In genomic region chr4:31139767-31140166, GRCh38 we compare ENCODE assay signal across 25 cellular contexts.
"Had no signal": no experiment of that assay in that cellular context is flagged by ENCODE, and none has a peak within 500 bp of the region (broad histone marks: within the 10 kb centered on the region; RNA-seq: fewer than 3 reads in every experiment).

No MANE protein-coding gene starts in this region.

- H3K27me3 Mint-ChIP-seq: dendritic cell treated with granulocyte-macrophage colony-stimulating factor and Interleukin-4, amounts not matched to agents 40 ng/mL and 50 ng/mL, for 4 days; effector memory CD8-positive, alpha-beta T cell had no signal

- H3K9me3 ChIP-seq: colonic mucosa, esophagus muscularis mucosa, esophagus squamous epithelium, gastrocnemius medialis, gastroesophageal sphincter, heart left ventricle, heart right ventricle had no signal

- H3K4me3 ChIP-seq: colonic mucosa, coronary artery, dorsolateral prefrontal cortex, esophagus muscularis mucosa, esophagus squamous epithelium, gastrocnemius medialis, gastroesophageal sphincter, heart left ventricle, heart right ventricle had no signal

- H3K36me3 ChIP-seq: colonic mucosa, gastrocnemius medialis had no signal

- H3K9me3 Mint-ChIP-seq: dendritic cell treated with granulocyte-macrophage colony-stimulating factor and Interleukin-4, amounts not matched to agents 40 ng/mL and 50 ng/mL, for 4 days; endodermal cell had no signal

- H3K4me3 Mint-ChIP-seq: dendritic cell treated with granulocyte-macrophage colony-stimulating factor and Interleukin-4, amounts not matched to agents 40 ng/mL and 50 ng/mL, for 4 days; effector memory CD8-positive, alpha-beta T cell; endodermal cell had no signal

- ATAC-seq: effector memory CD8-positive, alpha-beta T cell; esophagus mucosa; foreskin keratinocyte; gastrocnemius medialis; gastroesophageal sphincter; heart left ventricle; heart right ventricle had no signal

- H3K4me1 ChIP-seq: colonic mucosa, esophagus squamous epithelium, foreskin keratinocyte, gastrocnemius medialis, gastroesophageal sphincter had no signal

- H3K27me3 ChIP-seq: colonic mucosa, esophagus muscularis mucosa, esophagus squamous epithelium, foreskin keratinocyte, gastrocnemius medialis, gastroesophageal sphincter, heart left ventricle, heart right ventricle had no signal

- H3K4me1 Mint-ChIP-seq: endodermal cell had no signal

- H3K27ac ChIP-seq: colonic mucosa, coronary artery, dorsolateral prefrontal cortex, epithelial cell of prostate, esophagus muscularis mucosa, esophagus squamous epithelium, foreskin keratinocyte, gastrocnemius medialis, gastroesophageal sphincter, heart left ventricle, heart right ventricle had no signal

- DNase-seq: colonic mucosa; cortex of kidney; dermis blood vessel endothelial cell; dorsolateral prefrontal cortex; effector CD4-positive, alpha-beta T cell; effector CD8-positive, alpha-beta T cell; effector memory CD4-positive, alpha-beta T cell; effector memory CD8-positive, alpha-beta T cell; endodermal cell; erythroblast; esophagus squamous epithelium; foreskin fibroblast; foreskin keratinocyte; foreskin melanocyte; gastrocnemius medialis; glutamatergic neuron; head of caudate nucleus; heart left ventricle; heart right ventricle had no signal

- H3K27ac Mint-ChIP-seq: dendritic cell treated with granulocyte-macrophage colony-stimulating factor and Interleukin-4, amounts not matched to agents 40 ng/mL and 50 ng/mL, for 4 days; effector memory CD8-positive, alpha-beta T cell; endodermal cell had no signal
